In the genomic region with DNA sequence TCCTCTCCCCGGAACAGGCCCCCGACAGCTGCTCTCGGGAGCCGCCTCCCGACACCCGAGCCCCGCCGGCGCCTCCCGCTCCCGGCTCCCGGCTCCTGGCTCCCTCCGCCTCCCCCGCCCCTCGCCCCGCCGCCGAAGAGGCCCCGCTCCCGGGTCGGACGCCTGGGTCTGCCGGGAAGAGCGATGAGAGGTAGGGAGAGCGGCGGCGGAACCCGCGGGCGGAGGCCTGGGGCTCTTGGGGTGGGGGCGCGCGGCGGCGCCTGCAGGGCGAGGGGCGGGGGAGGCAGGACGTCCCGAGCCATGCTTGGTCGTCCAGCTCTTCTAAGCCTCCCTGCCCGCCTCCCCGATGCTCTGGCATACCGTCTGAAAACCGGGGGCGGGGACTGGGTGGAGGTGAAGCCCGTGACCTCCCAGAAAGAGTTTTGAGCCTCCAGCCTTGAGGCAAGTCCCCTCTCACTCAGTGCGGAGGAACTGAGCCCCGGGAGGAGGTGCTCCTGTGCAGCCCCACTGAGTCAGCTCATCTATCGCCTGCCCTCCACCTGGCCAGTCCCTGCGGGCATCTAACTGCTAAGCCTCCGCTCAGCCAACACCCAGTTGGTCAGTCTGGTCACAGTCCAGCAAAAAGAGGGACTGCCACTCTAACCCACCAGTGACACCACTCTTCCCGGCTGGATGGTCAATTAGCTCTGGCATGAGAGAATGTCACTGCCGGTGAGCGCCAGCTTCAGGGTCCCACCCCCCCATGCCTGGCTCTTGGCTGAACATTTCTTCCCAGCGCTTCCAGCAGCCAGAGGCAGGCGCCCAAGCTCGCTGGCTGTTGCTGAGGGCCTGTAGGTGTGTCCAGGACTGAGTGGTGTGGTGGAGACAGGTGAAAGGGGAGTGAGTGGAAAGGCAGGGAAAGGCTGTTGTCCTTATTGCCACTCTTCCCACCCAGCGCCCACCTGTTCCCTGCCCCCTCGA, we compare ENCODE assay signal across 9 cellular contexts. TPM values are rescaled to one million over a fixed set of nuclear protein-coding genes. Genes with fewer than 3 reads are reported as not detected.
DNase-seq lines count a peak whose midpoint lies in the region; ATAC-seq and TF ChIP-seq lines count a peak whose summit lies in the region.
"Had no signal": no experiment of that assay in that cellular context is flagged by ENCODE, and none has a peak within 500 bp of the region (broad histone marks: within the 10 kb centered on the region; RNA-seq: fewer than 3 reads in every experiment).

No MANE protein-coding gene starts in this region.

- peak overlapping the region; percentile 62 for H3K4me3 ChIP-seq in CD8-positive, alpha-beta memory T cell (ENCODE audit: low read length)
- H3K4me3 ChIP-seq in duodenal mucosa (ENCODE audit: low read depth in 1 of 2, low read length in 2 of 2) (peak overlapping the region; percentile 70 to 78), lower lobe of right lung (peak overlapping the region; percentile 62)

- peaks cover 34% of the 10 kb centered on the region for H3K4me1 ChIP-seq in CD8-positive, alpha-beta memory T cell (ENCODE audit: insufficient read depth, low read length)
- peaks cover 31 to 35% of the 10 kb centered on the region in 2 donors for H3K4me1 ChIP-seq in duodenal mucosa (ENCODE audit: control insufficient read depth in 1 of 2, insufficient read depth in 2 of 2, low read length in 2 of 2)
- H3K4me1 ChIP-seq in lower lobe of right lung = peaks cover 40% of the 10 kb centered on the region

- intact Hi-C loops in lower lobe of right lung (cut with DNase I) = no loop called here

- H3K27ac Mint-ChIP-seq in CD8-positive, alpha-beta memory T cell = peak overlapping the region in 5 of 8 donors; percentile 12 to 92 (median 73)
- H3K27ac Mint-ChIP-seq in WTC11 = peak overlapping the region; percentile 70
- H3K27ac Mint-ChIP-seq in stimulated activated effector memory CD8-positive, alpha-beta T cell treated with anti-CD3 and anti-CD28 coated beads, Interleukin-12 subunit alpha, Interleukin-12 subunit beta, amount 100 ng/mL, for 72 hours = peak overlapping the region; percentile 29

- peak overlapping the region; percentile 76 for H3K27ac ChIP-seq in CD8-positive, alpha-beta memory T cell (ENCODE audit: low read depth, low read length)
- H3K27ac ChIP-seq in duodenal mucosa (ENCODE audit: low read depth, low read length) (peak overlapping the region; percentile 65), lower lobe of right lung (peak overlapping the region; percentile 76)

- no peaks in the 10 kb centered on the region for H3K9me3 ChIP-seq in CD8-positive, alpha-beta memory T cell (ENCODE audit: low read length)
- H3K9me3 ChIP-seq in duodenal mucosa (ENCODE audit: control insufficient read depth in 1 of 2, low read length in 2 of 2) (no peaks in the 10 kb centered on the region), lower lobe of right lung (no peaks in the 10 kb centered on the region)

- ATAC-seq in WTC11 (peak; percentile 1), lower lobe of right lung (peak; percentile 44 to 46), GM21447 (IDR thresholded peaks at IDR 0.05; ENCODE audit: unreplicated experiment) (no peak)
- ATAC-seq in stimulated activated effector memory CD8-positive, alpha-beta T cell treated with anti-CD3 and anti-CD28 coated beads, Interleukin-12 subunit alpha, Interleukin-12 subunit beta, amount 100 ng/mL, for 72 hours = peak; percentile 75

- peaks cover 26 to 34% (median 28%) of the 10 kb centered on the region in 3 donors for H3K4me1 Mint-ChIP-seq in CD8-positive, alpha-beta memory T cell
- peaks cover 69% of the 10 kb centered on the region for H3K4me1 Mint-ChIP-seq in WTC11
- peaks cover 31% of the 10 kb centered on the region for H3K4me1 Mint-ChIP-seq in stimulated activated effector memory CD8-positive, alpha-beta T cell treated with anti-CD3 and anti-CD28 coated beads, Interleukin-12 subunit alpha, Interleukin-12 subunit beta, amount 100 ng/mL, for 72 hours

- DNase-seq in CD8-positive, alpha-beta memory T cell = peak in 4 of 5 donors; percentile 12 to 59 (median 23)
- DNase-seq in HT-29 (ENCODE audit: low spot score) = peak; percentile 66
- DNase-seq in WTC11 (ENCODE audit: low spot score) = peak; percentile 57
- no peak for DNase-seq in lower lobe of right lung
- peak; percentile 42 to 60 for DNase-seq in stimulated activated effector memory CD8-positive, alpha-beta T cell treated with anti-CD3 and anti-CD28 coated beads, Interleukin-12 subunit alpha, Interleukin-12 subunit beta, amount 100 ng/mL, for 72 hours (ENCODE audit: low spot score in 2 of 2)
- no peak for DNase-seq in NCI-H187 treated with DMSO at 0.1 percent for 48 hours (lab: John Stamatoyannopoulos, UW)

- H3K9me3 Mint-ChIP-seq in CD8-positive, alpha-beta memory T cell = no peaks in the 10 kb centered on the region
- no peaks in the 10 kb centered on the region for H3K9me3 Mint-ChIP-seq in WTC11
- H3K9me3 Mint-ChIP-seq in stimulated activated effector memory CD8-positive, alpha-beta T cell treated with anti-CD3 and anti-CD28 coated beads, Interleukin-12 subunit alpha, Interleukin-12 subunit beta, amount 100 ng/mL, for 72 hours = no peaks in the 10 kb centered on the region

- H3K36me3 ChIP-seq in CD8-positive, alpha-beta memory T cell (ENCODE audit: insufficient read depth, low read length) = no peaks in the 10 kb centered on the region
- H3K36me3 ChIP-seq in duodenal mucosa (ENCODE audit: control insufficient read depth in 1 of 2, insufficient read depth in 2 of 2, low read length in 2 of 2) (peaks cover 2 to 14% of the 10 kb centered on the region in 2 donors), lower lobe of right lung (peaks cover 10% of the 10 kb centered on the region)

- POLR2A ChIA-PET in CD8-positive, alpha-beta memory T cell (lab: Charles Lee) = interaction anchor here (0.6 to 1.1 kb wide), 6 partner anchors 11 to 203 kb away, joined by 3 to 5 read pairs (median 3); a partner anchor contains a TSS
- POLR2A ChIA-PET in WTC11 (lab: Charles Lee) = interaction anchor here (0.6 to 3.0 kb wide), 3 partner anchors 32 to 48 kb away, joined by 3 to 17 read pairs (median 3); no protein-coding TSS in a partner anchor

- H3K27me3 Mint-ChIP-seq in CD8-positive, alpha-beta memory T cell = peaks cover 0 to 7% of the 10 kb centered on the region in 2 donors
- H3K27me3 Mint-ChIP-seq in WTC11 (ENCODE audit: low read depth) = no peaks in the 10 kb centered on the region

- H3K27me3 ChIP-seq in CD8-positive, alpha-beta memory T cell (ENCODE audit: insufficient read depth, low read length, poor library complexity, severe bottlenecking) = no peaks in the 10 kb centered on the region
- H3K27me3 ChIP-seq in duodenal mucosa (ENCODE audit: control insufficient read depth in 1 of 2, insufficient read depth in 2 of 2, low read length in 2 of 2) (no peaks in the 10 kb centered on the region), lower lobe of right lung (ENCODE audit: low read depth) (no peaks in the 10 kb centered on the region)

- H3K36me3 Mint-ChIP-seq in CD8-positive, alpha-beta memory T cell = peaks cover 0 to 7% (median 2%) of the 10 kb centered on the region in 3 donors
- peaks cover 11% of the 10 kb centered on the region for H3K36me3 Mint-ChIP-seq in WTC11
- no peaks in the 10 kb centered on the region for H3K36me3 Mint-ChIP-seq in stimulated activated effector memory CD8-positive, alpha-beta T cell treated with anti-CD3 and anti-CD28 coated beads, Interleukin-12 subunit alpha, Interleukin-12 subunit beta, amount 100 ng/mL, for 72 hours

- peak overlapping the region; percentile 72 to 95 (median 85) for H3K4me3 Mint-ChIP-seq in CD8-positive, alpha-beta memory T cell
- H3K4me3 Mint-ChIP-seq in WTC11 = peak overlapping the region; percentile 83
- peak overlapping the region; percentile 73 for H3K4me3 Mint-ChIP-seq in stimulated activated effector memory CD8-positive, alpha-beta T cell treated with anti-CD3 and anti-CD28 coated beads, Interleukin-12 subunit alpha, Interleukin-12 subunit beta, amount 100 ng/mL, for 72 hours

- TF ChIP-seq CTCF in WTC11 (IDR thresholded peaks at IDR 0.05) = no peak
- TF ChIP-seq CTCF in lower lobe of right lung (IDR thresholded peaks at IDR 0.05) = no peak

- peak overlapping the region; percentile 68 to 81 for H3K9ac ChIP-seq in duodenal mucosa (ENCODE audit: low read depth in 1 of 2, low read length in 2 of 2)

- CTCF ChIA-PET in CD8-positive, alpha-beta memory T cell (lab: Charles Lee) = interaction anchor here (0.9 to 12.3 kb wide), 5 partner anchors 59 to 206 kb away, joined by 3 to 148 read pairs (median 3); a partner anchor contains a TSS
- CTCF ChIA-PET in WTC11 (lab: Charles Lee) = interaction anchor here (0.6 to 13.3 kb wide), 14 partner anchors 23 to 283 kb away, joined by 3 to 164 read pairs (median 5); a partner anchor contains a TSS

TF ChIP-seq in WTC11, 78 proteins besides CTCF, POLR2A, EP300 and RAD21 (continues in another document):
- TF ChIP-seq FOXJ3 (CRISPR knock-in tag; IDR thresholded peaks at IDR 0.05; ENCODE audit: borderline replicate concordance) = no peak
- TF ChIP-seq, protein P1, sequence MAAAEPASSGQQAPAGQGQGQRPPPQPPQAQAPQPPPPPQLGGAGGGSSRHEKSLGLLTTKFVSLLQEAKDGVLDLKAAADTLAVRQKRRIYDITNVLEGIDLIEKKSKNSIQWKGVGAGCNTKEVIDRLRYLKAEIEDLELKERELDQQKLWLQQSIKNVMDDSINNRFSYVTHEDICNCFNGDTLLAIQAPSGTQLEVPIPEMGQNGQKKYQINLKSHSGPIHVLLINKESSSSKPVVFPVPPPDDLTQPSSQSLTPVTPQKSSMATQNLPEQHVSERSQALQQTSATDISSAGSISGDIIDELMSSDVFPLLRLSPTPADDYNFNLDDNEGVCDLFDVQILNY (CRISPR knock-in tag; IDR thresholded peaks at IDR 0.05) = 0 out of 2 replicates have a peak, but pooled peaks have one; percentile 34

RNA-seq across cellular contexts. Expression of a gene that starts 0.5 kb away (rescaled TPM):
- 10 to 100 TPM; 10.1 to 10.5 TPM for total RNA-seq in CD8-positive, alpha-beta memory T cell
- 1.2 TPM for polyA plus RNA-seq in CD8-positive, alpha-beta memory T cell
- total RNA-seq in HT-29 (2014; rRNA removed; shearing (Covaris generic)) = 131 and 158 TPM in 2 replicates
- 195 to 230 TPM (median 203 TPM) in 3 replicates for total RNA-seq in WTC11 (2021)
- total RNA-seq in lower lobe of right lung = 80.9 TPM

RNA-seq across cellular contexts. Expression of a gene that starts 23.2 kb away (rescaled TPM):
- total RNA-seq in CD8-positive, alpha-beta memory T cell = 10 to 100 TPM; 48.2 to 55.3 TPM
- 7.5 TPM for polyA plus RNA-seq in CD8-positive, alpha-beta memory T cell
- 18.9 and 20.2 TPM in 2 replicates for total RNA-seq in HT-29 (2014; rRNA removed; shearing (Covaris generic))
- total RNA-seq in WTC11 (2021) (46.2 to 49.7 TPM (median 49.2 TPM) in 3 replicates), lower lobe of right lung (37.1 TPM)

RNA-seq across cellular contexts. Expression of a gene that starts 29.2 kb away (rescaled TPM):
- 10 to 100 TPM; 82.4 to 86.0 TPM for total RNA-seq in CD8-positive, alpha-beta memory T cell
- 16.2 TPM for polyA plus RNA-seq in CD8-positive, alpha-beta memory T cell
- 23.2 and 24.4 TPM in 2 replicates for total RNA-seq in HT-29 (2014; rRNA removed; shearing (Covaris generic))
- total RNA-seq in WTC11 (2021) = 65.6 to 74.1 TPM (median 69.9 TPM) in 3 replicates
- 33.0 TPM for total RNA-seq in lower lobe of right lung

RNA-seq across cellular contexts. Expression of a gene that starts 47.2 kb away (rescaled TPM):
- not detected for total RNA-seq in CD8-positive, alpha-beta memory T cell
- not detected for polyA plus RNA-seq in CD8-positive, alpha-beta memory T cell
- 4.7 and 8.0 TPM in 2 replicates for total RNA-seq in HT-29 (2014; rRNA removed; shearing (Covaris generic))
- total RNA-seq in WTC11 (2021) = 0.66 to 0.80 TPM in 2 of 3 replicates, not detected in the other
- total RNA-seq in lower lobe of right lung = 351 TPM
- total RNA-seq: subcutaneous adipose tissue had no signal

RNA-seq across cellular contexts. Expression of a gene that starts 56.0 kb away (rescaled TPM):
- not detected for total RNA-seq in CD8-positive, alpha-beta memory T cell
- polyA plus RNA-seq in CD8-positive, alpha-beta memory T cell = not detected
- total RNA-seq in HT-29 (2014; rRNA removed; shearing (Covaris generic)) = 0.08 and 0.15 TPM in 2 replicates
- total RNA-seq in WTC11 (2021) (0.15 to 0.21 TPM (median 0.18 TPM) in 3 replicates), lower lobe of right lung (5.3 TPM)
- total RNA-seq: subcutaneous adipose tissue had no signal

Comparison
In these comparisons a context has a peak if more than half of its experiments do, and no peak if none do; other contexts are left out.
1. DNase-seq: peak in CD8-positive, alpha-beta memory T cell (4 of 5), HT-29 (single experiment), WTC11 (single experiment) and stimulated activated effector memory CD8-positive, alpha-beta T cell treated with anti-CD3 and anti-CD28 coated beads, Interleukin-12 subunit alpha, Interleukin-12 subunit beta, amount 100 ng/mL, for 72 hours (2 of 2); none in lower lobe of right lung (single experiment) and NCI-H187 treated with DMSO at 0.1 percent for 48 hours (single experiment).
2. Peak in every context shown above with its lines, with median percentiles within 50 percentile points of each other: H3K27ac ChIP-seq, H3K4me3 ChIP-seq, H3K27ac Mint-ChIP-seq and H3K4me3 Mint-ChIP-seq.